In genomic region chr19:55254625-55254977, GRCh38 we compare ENCODE assay signal across 2 cellular contexts.
TF ChIP-seq lines count a peak whose summit lies in the region.

No MANE protein-coding gene starts in this region.

TF ChIP-seq in SK-N-SH, 30 proteins besides CTCF, POLR2A, EP300 and RAD21 (continued from another document):
- no peak for TF ChIP-seq NRF1 (IDR thresholded peaks at IDR 0.05; ENCODE audit: low read depth, low read length)
- TF ChIP-seq CHD2 (IDR thresholded peaks at IDR 0.05; ENCODE audit: low read length, partially characterized antibody): no peak
- TF ChIP-seq GATA2 (CRISPR knock-in tag; IDR thresholded peaks at IDR 0.05): no peak
- TF ChIP-seq REST (IDR thresholded peaks at IDR 0.05; ENCODE audit: low read depth, low read length): no peak
- TF ChIP-seq MEF2A (IDR thresholded peaks at IDR 0.05; ENCODE audit: borderline replicate concordance, low read depth): no peak
- no peak for TF ChIP-seq ZBTB33 (IDR thresholded peaks at IDR 0.05; ENCODE audit: borderline replicate concordance, low read depth)
- TF ChIP-seq RFX5 (IDR thresholded peaks at IDR 0.05; ENCODE audit: low read length): no peak
- no peak for TF ChIP-seq GABPA (IDR thresholded peaks at IDR 0.05; ENCODE audit: low read depth)

TF ChIP-seq in SK-N-SH treated with all-trans-retinoic acid at 6 μM for 48 hours, 23 proteins besides CTCF, POLR2A, EP300 and RAD21:
- TF ChIP-seq TSHZ2 (CRISPR knock-in tag; IDR thresholded peaks at IDR 0.05) (no peak), ZNF565 (CRISPR knock-in tag; conservative IDR thresholded peaks at IDR 0.05; ENCODE audit: low read depth) (no peak), POU6F1 (CRISPR knock-in tag; IDR thresholded peaks at IDR 0.05; ENCODE audit: borderline replicate concordance, low read depth) (no peak), SNAI2 (CRISPR knock-in tag; IDR thresholded peaks at IDR 0.05) (no peak)
